In the genomic region with DNA sequence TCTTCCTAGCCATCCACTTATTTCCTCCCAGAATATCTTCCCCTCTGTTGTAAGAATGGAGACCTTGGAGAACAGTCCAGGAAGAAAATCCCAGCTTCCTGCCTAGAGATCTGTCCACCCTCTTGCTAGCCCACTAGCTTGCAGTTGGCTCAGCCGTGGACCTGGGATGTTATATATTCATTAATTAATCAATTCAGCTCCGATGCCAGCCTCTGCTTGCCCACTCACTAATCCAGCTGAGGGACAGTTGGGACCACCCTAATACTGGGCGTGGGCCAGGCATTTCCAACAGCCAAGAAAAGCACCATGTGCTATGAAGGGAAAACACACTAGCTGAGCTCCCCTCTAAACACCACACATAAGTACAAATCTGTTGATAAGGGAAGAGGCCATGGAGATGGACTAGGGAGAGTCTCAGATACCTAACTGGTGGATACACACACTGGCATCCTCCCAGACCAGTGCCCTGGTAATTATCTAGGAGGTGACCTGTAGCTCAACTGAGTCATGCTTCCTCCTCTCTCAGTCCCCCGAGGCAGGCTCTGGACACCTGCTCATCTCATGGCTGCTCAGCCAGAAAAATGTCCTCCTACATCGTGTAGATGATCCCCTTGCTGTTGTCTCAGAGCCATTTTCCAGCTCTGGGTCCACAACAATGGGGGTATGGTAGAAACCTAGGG, we compare ENCODE assay signal across 30 cellular contexts.
A peak's percentile ranks its signal among the peaks of the same experiment; 100 is the strongest.
DNase-seq lines count a peak whose midpoint lies in the region; ATAC-seq and TF ChIP-seq lines count a peak whose summit lies in the region.
"Had no signal": no experiment of that assay in that cellular context is flagged by ENCODE, and none has a peak within 500 bp of the region (broad histone marks: within the 10 kb centered on the region; RNA-seq: fewer than 3 reads in every experiment).

No MANE protein-coding gene starts in this region.

- no TSS peak for BruUV-seq in PC-9 (replicated peaks; lab: Mats Ljungman, UMichigan)

- DNase-seq in BE2C = peak; percentile 39
- peak; percentile 63 for DNase-seq in HPDE6-E6E7 (ENCODE audit: extremely low spot score)
- DNase-seq in PC-9 = peak; percentile 47 to 86
- peak; percentile 64 for DNase-seq in myocyte (ENCODE audit: low read depth)
- no peak for DNase-seq in DMS53 treated with DMSO at 0.1 percent for 48 hours (lab: John Stamatoyannopoulos, UW; ENCODE audit: unreplicated experiment)
- DNase-seq in NOMO-1 treated with dmso at 0.1 percent for 144 hours (lab: John Stamatoyannopoulos, UW; ENCODE audit: unreplicated experiment) = no peak
- no peak for DNase-seq in activated CD8-positive, alpha-beta T cell treated with anti-CD3 and anti-CD28 coated beads for 36 hours
- DNase-seq: activated CD4-positive, alpha-beta memory T cell treated with anti-CD3 and anti-CD28 coated beads for 36 hours; activated CD4-positive, CD25-positive, alpha-beta regulatory T cell treated with anti-CD3 and anti-CD28 coated beads, Interleukin-2, amount 50 U/mL, for 72 hours; activated naive CD4-positive, alpha-beta T cell treated with anti-CD3 and anti-CD28 coated beads, Interleukin-2, amount 50 U/mL, for 16 hours; amniotic stem cell; brain microvascular endothelial cell; CD8-positive, alpha-beta T cell; DMS 273 treated with DMSO at 0.1 percent for 48 hours; H9; Kasumi-1; left colon; mucosa of descending colon; NCI-H1092; NCI-H2171; NCI-H510A; SIG-M5; stimulated activated CD4-positive, alpha-beta T cell treated with anti-CD3 and anti-CD28 coated beads, Interleukin-15, amount 100 ng/mL, for 24 hours had no signal

- no peaks in the 10 kb centered on the region for H4K20me1 ChIP-seq in PC-9 (ENCODE audit: insufficient read depth)

- no peaks in the 10 kb centered on the region for H3K36me3 ChIP-seq in BE2C
- H3K36me3 ChIP-seq in PC-9 (ENCODE audit: low read depth) = no peaks in the 10 kb centered on the region
- H3K36me3 ChIP-seq: brain microvascular endothelial cell, gastroesophageal sphincter had no signal

- no peak for TF ChIP-seq CTCF in BE2C (IDR thresholded peaks at IDR 0.05; ENCODE audit: low read depth, low read length)
- TF ChIP-seq CTCF in PC-9 (conservative IDR thresholded peaks at IDR 0.05) = no peak
- no peak for TF ChIP-seq CTCF in activated CD8-positive, alpha-beta T cell treated with anti-CD3 and anti-CD28 coated beads for 36 hours (IDR thresholded peaks at IDR 0.05)

- H3K27me3 ChIP-seq in BE2C = no peaks in the 10 kb centered on the region
- H3K27me3 ChIP-seq in PC-9 (ENCODE audit: insufficient read depth, low read depth) = no peaks in the 10 kb centered on the region
- H3K27me3 ChIP-seq: brain microvascular endothelial cell had no signal

- no peak for ATAC-seq in activated CD8-positive, alpha-beta T cell treated with anti-CD3 and anti-CD28 coated beads for 36 hours
- ATAC-seq in HG03196 (IDR thresholded peaks at IDR 0.05; ENCODE audit: unreplicated experiment) = no peak
- ATAC-seq: A549; activated T-helper 17 cell treated with anti-CD3 and anti-CD28 coated beads, Interleukin-2, amount 50 U/mL, for 72 hours; CD8-positive, alpha-beta T cell; gastroesophageal sphincter; natural killer cell treated with Interleukin-12 subunit alpha and Interleukin-12 subunit beta and Interleukin-15 and Interleukin-18, amount 100 ng/mL, for 72 hours; stimulated activated effector memory CD8-positive, alpha-beta T cell treated with anti-CD3 and anti-CD28 coated beads, Interleukin-12 subunit alpha, Interleukin-12 subunit beta, amount 100 ng/mL, for 72 hours had no signal

- no peak overlapping the region for H3K27ac Mint-ChIP-seq in activated CD8-positive, alpha-beta T cell treated with anti-CD3 and anti-CD28 coated beads for 36 hours
- H3K27ac Mint-ChIP-seq: activated CD4-positive, alpha-beta memory T cell treated with anti-CD3 and anti-CD28 coated beads for 36 hours; activated T-helper 17 cell treated with anti-CD3 and anti-CD28 coated beads, Interleukin-2, amount 50 U/mL, for 72 hours; CD8-positive, alpha-beta T cell; H9; natural killer cell treated with Interleukin-12 subunit alpha and Interleukin-12 subunit beta and Interleukin-15 and Interleukin-18, amount 100 ng/mL, for 72 hours; stimulated activated effector memory CD8-positive, alpha-beta T cell treated with anti-CD3 and anti-CD28 coated beads, Interleukin-12 subunit alpha, Interleukin-12 subunit beta, amount 100 ng/mL, for 72 hours had no signal

- peak overlapping the region; percentile 38 for H3K4me2 ChIP-seq in PC-9
- H3K4me2 ChIP-seq: A549 had no signal

- no peaks in the 10 kb centered on the region for H3K9me3 ChIP-seq in BE2C
- peaks cover 5% of the 10 kb centered on the region for H3K9me3 ChIP-seq in PC-9 (ENCODE audit: insufficient read depth, low read depth)
- H3K9me3 ChIP-seq: mucosa of descending colon had no signal

- no peak overlapping the region for H3K27ac ChIP-seq in PC-9
- H3K27ac ChIP-seq: A549, brain microvascular endothelial cell, gastroesophageal sphincter, hepatocyte had no signal

- peaks cover 17% of the 10 kb centered on the region for H3K4me1 ChIP-seq in BE2C
- H3K4me1 ChIP-seq in PC-9 (replicated peaks; ENCODE audit: insufficient read depth) = peaks cover 24% of the 10 kb centered on the region
- H3K4me1 ChIP-seq: A549 had no signal

- H3K36me3 Mint-ChIP-seq in activated CD8-positive, alpha-beta T cell treated with anti-CD3 and anti-CD28 coated beads for 36 hours (ENCODE audit: low read depth) = no peaks in the 10 kb centered on the region
- H3K36me3 Mint-ChIP-seq: activated CD4-positive, alpha-beta memory T cell treated with anti-CD3 and anti-CD28 coated beads for 36 hours; CD8-positive, alpha-beta T cell; natural killer cell treated with Interleukin-12 subunit alpha and Interleukin-12 subunit beta and Interleukin-15 and Interleukin-18, amount 100 ng/mL, for 72 hours; stimulated activated effector memory CD8-positive, alpha-beta T cell treated with anti-CD3 and anti-CD28 coated beads, Interleukin-12 subunit alpha, Interleukin-12 subunit beta, amount 100 ng/mL, for 72 hours had no signal

- POLR2A ChIA-PET in PC-9 (lab: Charles Lee; ENCODE audit: unreplicated experiment) = no interaction called here
- POLR2A ChIA-PET in activated CD8-positive, alpha-beta T cell treated with anti-CD3 and anti-CD28 coated beads for 36 hours (lab: Charles Lee) = no interaction called here

- H2AFZ ChIP-seq in PC-9 = no peak overlapping the region
- H2AFZ ChIP-seq: hepatocyte had no signal

- H3K79me2 ChIP-seq in PC-9 (ENCODE audit: low read depth) = no peaks in the 10 kb centered on the region
- H3K79me2 ChIP-seq: hepatocyte had no signal

- H3K4me1 Mint-ChIP-seq in activated CD8-positive, alpha-beta T cell treated with anti-CD3 and anti-CD28 coated beads for 36 hours (ENCODE audit: low read depth) = no peaks in the 10 kb centered on the region
- H3K4me1 Mint-ChIP-seq: activated T-helper 17 cell treated with anti-CD3 and anti-CD28 coated beads, Interleukin-2, amount 50 U/mL, for 72 hours; stimulated activated effector memory CD8-positive, alpha-beta T cell treated with anti-CD3 and anti-CD28 coated beads, Interleukin-12 subunit alpha, Interleukin-12 subunit beta, amount 100 ng/mL, for 72 hours had no signal

- H3K27me3 Mint-ChIP-seq in activated CD8-positive, alpha-beta T cell treated with anti-CD3 and anti-CD28 coated beads for 36 hours = peaks cover 41% of the 10 kb centered on the region

- H3K9me3 Mint-ChIP-seq in activated CD8-positive, alpha-beta T cell treated with anti-CD3 and anti-CD28 coated beads for 36 hours = no peaks in the 10 kb centered on the region
- H3K9me3 Mint-ChIP-seq: activated CD4-positive, alpha-beta memory T cell treated with anti-CD3 and anti-CD28 coated beads for 36 hours; activated T-helper 17 cell treated with anti-CD3 and anti-CD28 coated beads, Interleukin-2, amount 50 U/mL, for 72 hours; CD8-positive, alpha-beta T cell; natural killer cell treated with Interleukin-12 subunit alpha and Interleukin-12 subunit beta and Interleukin-15 and Interleukin-18, amount 100 ng/mL, for 72 hours; stimulated activated effector memory CD8-positive, alpha-beta T cell treated with anti-CD3 and anti-CD28 coated beads, Interleukin-12 subunit alpha, Interleukin-12 subunit beta, amount 100 ng/mL, for 72 hours had no signal

- CTCF ChIA-PET in PC-9 (lab: Charles Lee) = interaction anchor here (0.6 to 1.5 kb wide), 2 partner anchors 14 to 192 kb away, joined by 3 to 4 read pairs; no protein-coding TSS in a partner anchor
- CTCF ChIA-PET in activated CD8-positive, alpha-beta T cell treated with anti-CD3 and anti-CD28 coated beads for 36 hours (lab: Charles Lee) = interaction anchor here (0.6 kb wide), 1 partner anchor 827 kb away, joined by 3 read pairs; no protein-coding TSS in a partner anchor

- intact Hi-C loops in PC-9 (cut with micrococcal nuclease; ENCODE audit: unreplicated experiment) = no loop called here
- intact Hi-C loops in activated CD8-positive, alpha-beta T cell treated with anti-CD3 and anti-CD28 coated beads for 36 hours (cut with micrococcal nuclease) = no loop called here

- no peak overlapping the region for H3K4me3 ChIP-seq in BE2C (ENCODE audit: low read depth, low read length)
- no peak overlapping the region for H3K4me3 ChIP-seq in PC-9
- H3K4me3 ChIP-seq: A549, gastroesophageal sphincter, hepatocyte, mucosa of descending colon had no signal

- H3K9me2 ChIP-seq in PC-9 (ENCODE audit: insufficient read depth) = no peaks in the 10 kb centered on the region; the same call in 1 of the 2 replicates

- no peaks in the 10 kb centered on the region; the same call in 1 of the 2 replicates for H3F3A ChIP-seq in PC-9 (ENCODE audit: insufficient read depth, low read depth)

- H3K4me3 Mint-ChIP-seq in activated CD8-positive, alpha-beta T cell treated with anti-CD3 and anti-CD28 coated beads for 36 hours = no peak overlapping the region
- H3K4me3 Mint-ChIP-seq: activated CD4-positive, alpha-beta memory T cell treated with anti-CD3 and anti-CD28 coated beads for 36 hours; activated T-helper 17 cell treated with anti-CD3 and anti-CD28 coated beads, Interleukin-2, amount 50 U/mL, for 72 hours; CD8-positive, alpha-beta T cell; natural killer cell treated with Interleukin-12 subunit alpha and Interleukin-12 subunit beta and Interleukin-15 and Interleukin-18, amount 100 ng/mL, for 72 hours; stimulated activated effector memory CD8-positive, alpha-beta T cell treated with anti-CD3 and anti-CD28 coated beads, Interleukin-12 subunit alpha, Interleukin-12 subunit beta, amount 100 ng/mL, for 72 hours had no signal

Comparison
In these comparisons a context has a peak if more than half of its experiments do, and no peak if none do; other contexts are left out.
1. DNase-seq: peak in BE2C (single experiment), HPDE6-E6E7 (single experiment), PC-9 (2 of 2) and myocyte (single experiment); none in DMS53 treated with DMSO at 0.1 percent for 48 hours (single experiment), NOMO-1 treated with dmso at 0.1 percent for 144 hours (single experiment) and activated CD8-positive, alpha-beta T cell treated with anti-CD3 and anti-CD28 coated beads for 36 hours (single experiment).